In the genomic region with DNA sequence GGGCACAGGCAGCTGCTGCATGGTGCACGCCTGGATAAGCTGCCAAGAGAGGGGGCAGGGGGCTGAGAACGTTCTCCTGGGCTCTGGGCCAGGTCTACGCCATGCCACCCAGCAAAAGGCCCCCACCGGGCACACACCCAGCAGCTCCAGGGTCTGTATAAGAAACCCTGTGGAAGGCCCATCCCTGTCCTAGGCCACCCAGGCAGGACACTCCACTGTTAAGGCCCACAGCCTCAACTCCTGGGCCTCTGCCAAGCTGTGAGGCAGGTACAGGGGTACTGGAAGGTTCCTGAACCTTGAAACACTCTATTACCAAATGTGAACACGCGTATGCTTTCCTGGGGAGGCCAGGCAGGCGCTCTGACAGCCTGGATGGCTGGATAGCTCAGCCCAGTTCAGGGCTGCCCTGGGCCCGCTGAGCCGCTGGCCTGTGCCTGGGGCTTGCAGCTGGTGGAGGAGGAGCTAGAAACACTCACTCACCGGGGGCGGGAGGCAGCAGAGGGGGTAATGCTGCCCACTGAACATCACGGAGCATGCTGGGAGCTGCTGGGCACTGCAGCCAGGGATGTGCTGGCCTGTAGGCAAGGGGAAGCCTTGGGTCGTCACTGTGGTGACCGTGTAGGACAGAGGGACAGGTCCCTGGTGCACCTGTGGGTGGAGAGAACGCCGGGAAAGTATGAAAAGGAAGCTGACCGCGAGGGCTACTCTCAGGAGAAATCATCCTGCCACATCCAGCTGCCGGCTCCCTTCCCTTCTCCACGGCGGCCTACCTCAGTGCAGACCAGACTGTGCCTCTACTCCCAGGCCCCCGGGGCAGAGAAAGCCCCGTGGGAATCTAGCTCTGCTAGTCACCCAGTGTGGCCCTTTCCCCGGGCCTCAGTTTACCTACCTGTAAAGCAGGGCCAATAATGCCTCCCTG, we compare ENCODE assay signal across 8 cellular contexts. TPM values are rescaled to one million over a fixed set of nuclear protein-coding genes. Genes with fewer than 3 reads are reported as not detected.
DNase-seq lines count a peak whose midpoint lies in the region; ATAC-seq and TF ChIP-seq lines count a peak whose summit lies in the region.

No MANE protein-coding gene starts in this region.

- peaks cover 73% of the 10 kb centered on the region for H3K36me3 Mint-ChIP-seq in activated T-helper 17 cell treated with anti-CD3 and anti-CD28 coated beads, Interleukin-2, amount 50 U/mL, for 72 hours (ENCODE audit: low read depth)

- no peak overlapping the region for H3K4me3 ChIP-seq in brain microvascular endothelial cell (ENCODE audit: low read depth, low read length)

- H3K9me3 Mint-ChIP-seq in activated T-helper 17 cell treated with anti-CD3 and anti-CD28 coated beads, Interleukin-2, amount 50 U/mL, for 72 hours: no peaks in the 10 kb centered on the region

- H3K27me3 ChIP-seq in brain microvascular endothelial cell (replicated peaks): no peaks in the 10 kb centered on the region

- no peak for TF ChIP-seq CTCF in brain microvascular endothelial cell (IDR thresholded peaks at IDR 0.05; ENCODE audit: low read depth, low read length, missing control alignments)

- peak overlapping the region; percentile 79 for H3K27ac Mint-ChIP-seq in activated T-helper 17 cell treated with anti-CD3 and anti-CD28 coated beads, Interleukin-2, amount 50 U/mL, for 72 hours

- H3K36me3 ChIP-seq in brain microvascular endothelial cell (replicated peaks): peaks cover 36% of the 10 kb centered on the region

- in situ Hi-C loops in brain microvascular endothelial cell (cut with HindIII; ENCODE audit: low pct_ligation_motif_present, low sequenced_read_pairs): no loop called here

- H3K4me1 Mint-ChIP-seq in activated T-helper 17 cell treated with anti-CD3 and anti-CD28 coated beads, Interleukin-2, amount 50 U/mL, for 72 hours: peaks cover 20% of the 10 kb centered on the region

- ATAC-seq in activated T-helper 17 cell treated with anti-CD3 and anti-CD28 coated beads, Interleukin-2, amount 50 U/mL, for 72 hours (replicated peaks): peak; percentile 28
- ATAC-seq in HG03432 (IDR thresholded peaks at IDR 0.05; ENCODE audit: unreplicated experiment): no peak

- H3K27me3 Mint-ChIP-seq in activated T-helper 17 cell treated with anti-CD3 and anti-CD28 coated beads, Interleukin-2, amount 50 U/mL, for 72 hours: no peaks in the 10 kb centered on the region

- H3K4me3 Mint-ChIP-seq in activated T-helper 17 cell treated with anti-CD3 and anti-CD28 coated beads, Interleukin-2, amount 50 U/mL, for 72 hours: peak overlapping the region; percentile 78

- DNase-seq in stimulated activated CD4-positive, alpha-beta T cell treated with anti-CD3 and anti-CD28 coated beads, Interleukin-4, amount 100 ng/mL, for 1 hour: peak; percentile 40
- DNase-seq in stimulated activated CD4-positive, alpha-beta T cell treated with anti-CD3 and anti-CD28 coated beads, Interleukin-2, amount 100 ng/mL, for 48 hours: no peak
- DNase-seq in medulla oblongata (ENCODE audit: extremely low spot score) (peak; percentile 89), brain microvascular endothelial cell (no peak), NCI-H345 treated with DMSO at 0.1 percent for 48 hours (lab: John Stamatoyannopoulos, UW; ENCODE audit: unreplicated experiment) (no peak), SHP77 treated with DMSO at 0.1 percent for 48 hours (lab: John Stamatoyannopoulos, UW) (no peak)

- no peak overlapping the region for H3K27ac ChIP-seq in brain microvascular endothelial cell

RNA-seq across cellular contexts. Expression of gene RNF44, which starts 6.0 kb away (rescaled TPM):
- 10 to 100 TPM; 85.3 to 88.1 TPM for total RNA-seq in activated T-helper 17 cell treated with anti-CD3 and anti-CD28 coated beads, Interleukin-2, amount 50 U/mL, for 72 hours

RNA-seq across cellular contexts. Expression of gene CDHR2, which starts 17.9 kb away (rescaled TPM):
- total RNA-seq in activated T-helper 17 cell treated with anti-CD3 and anti-CD28 coated beads, Interleukin-2, amount 50 U/mL, for 72 hours: under 1 TPM; 0.50 to 0.69 TPM

Comparison
In these comparisons a context has a peak if more than half of its experiments do, and no peak if none do; other contexts are left out.
1. DNase-seq: peak in stimulated activated CD4-positive, alpha-beta T cell treated with anti-CD3 and anti-CD28 coated beads, Interleukin-4, amount 100 ng/mL, for 1 hour (single experiment) and medulla oblongata (single experiment); none in stimulated activated CD4-positive, alpha-beta T cell treated with anti-CD3 and anti-CD28 coated beads, Interleukin-2, amount 100 ng/mL, for 48 hours (0 of 2), brain microvascular endothelial cell (single experiment), NCI-H345 treated with DMSO at 0.1 percent for 48 hours (single experiment) and SHP77 treated with DMSO at 0.1 percent for 48 hours (single experiment).